Comparison of ENCODE assay signal across 8 cellular contexts in genomic region chr2:27954771-27955384, GRCh38.
DNase-seq lines count a peak whose midpoint lies in the region; ATAC-seq and TF ChIP-seq lines count a peak whose summit lies in the region.

No MANE protein-coding gene starts in this region.

- TF ChIP-seq CTCF in dorsolateral prefrontal cortex (IDR thresholded peaks at IDR 0.05 in 54 of 56, conservative IDR thresholded peaks at IDR 0.05 in 2 of 56; ENCODE audit: low read depth in 1 of 56, partially characterized antibody in 56 of 56) (peak in 37 of 56 donors; percentile 15 to 55 (median 32)), thoracic aorta (IDR thresholded peaks at IDR 0.05) (no peak)

- DNase-seq in EL, result peak; percentile 98
- DNase-seq in Kasumi-1 (lab: John Stamatoyannopoulos, UW), result peak; percentile 99
- DNase-seq in T1000 (lab: John Stamatoyannopoulos, UW), result peak; percentile 39
- DNase-seq in dorsolateral prefrontal cortex, result peak in 2 of 10 donors; percentile 16
- DNase-seq in thoracic aorta (ENCODE audit: low spot score), result peak; percentile 76
- no peak for DNase-seq in 8988T
- no peak for DNase-seq in DMS153 (lab: John Stamatoyannopoulos, UW)

- H3K27me3 ChIP-seq in dorsolateral prefrontal cortex (no peaks in the 10 kb centered on the region), muscle layer of duodenum (ENCODE audit: low read depth, low read length) (no peaks in the 10 kb centered on the region), thoracic aorta (replicated peaks; ENCODE audit: insufficient read depth) (no peaks in the 10 kb centered on the region)

- H3K27ac ChIP-seq in dorsolateral prefrontal cortex (peak overlapping the region in 52 of 59 donors; percentile 3 to 87 (median 50)), muscle layer of duodenum (ENCODE audit: low read length) (peak overlapping the region; percentile 16), thoracic aorta (peak overlapping the region; percentile 27 to 73)

- intact Hi-C loops in dorsolateral prefrontal cortex (cut with DNase I), result loop anchor here in 1 of 2 donors (10.0 kb wide), 2 partner anchors 60 to 440 kb away; partner anchors contain the start of genes BABAM2, FOSL2 and RBKS

- H3K4me1 ChIP-seq in muscle layer of duodenum (ENCODE audit: control insufficient read depth in 1 of 2, insufficient read depth in 2 of 2, low read length in 2 of 2), result peaks cover 15 to 18% of the 10 kb centered on the region in 2 donors
- H3K4me1 ChIP-seq in thoracic aorta (ENCODE audit: control insufficient read depth in 1 of 2, low read depth in 2 of 2), result peaks cover 24 to 41% of the 10 kb centered on the region in 2 donors

- H3K9me3 ChIP-seq in muscle layer of duodenum (ENCODE audit: control insufficient read depth in 1 of 2, low read length in 2 of 2) (no peaks in the 10 kb centered on the region), thoracic aorta (no peaks in the 10 kb centered on the region)

- H3K36me3 ChIP-seq in muscle layer of duodenum (ENCODE audit: control insufficient read depth in 1 of 2, insufficient read depth in 2 of 2, low read length in 2 of 2) (no peaks in the 10 kb centered on the region), thoracic aorta (no peaks in the 10 kb centered on the region)

- no peak overlapping the region for H3K4me3 ChIP-seq in dorsolateral prefrontal cortex
- H3K4me3 ChIP-seq in muscle layer of duodenum (ENCODE audit: low read depth in 1 of 2, low read length in 2 of 2), result no peak overlapping the region
- H3K4me3 ChIP-seq in thoracic aorta, result peak overlapping the region; percentile 20

- peak; percentile 78 for ATAC-seq in thoracic aorta (ENCODE audit: insufficient number of reproducible peaks, low FRiP score, low read depth)

Comparison
In these comparisons a context has a peak if more than half of its experiments do, and no peak if none do; other contexts are left out.
1. DNase-seq: peak in EL (single experiment), Kasumi-1 (2 of 2), T1000 (single experiment) and thoracic aorta (single experiment); none in 8988T (single experiment) and DMS153 (single experiment).
2. Peak in every context shown above with its lines, with median percentiles within 50 percentile points of each other: H3K27ac ChIP-seq.